In the genomic region with DNA sequence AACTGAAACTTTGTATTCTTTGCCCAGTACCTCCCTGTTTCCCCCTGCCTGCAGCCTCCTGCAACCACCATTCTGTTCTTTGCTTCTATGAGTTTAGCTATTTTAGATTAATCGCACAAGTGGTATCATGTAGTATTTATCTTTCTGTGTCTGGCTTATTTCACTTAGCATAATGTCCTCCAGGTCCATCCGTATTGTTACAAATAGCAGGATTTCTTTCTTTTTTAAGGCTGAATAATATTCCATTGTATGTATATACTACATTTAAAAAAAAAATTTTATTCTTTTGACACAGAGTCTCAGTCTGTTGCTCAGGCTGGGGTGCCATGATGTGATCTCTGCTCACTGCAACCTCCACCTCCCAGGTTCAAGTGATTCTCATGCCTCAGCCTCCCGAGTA, we compare ENCODE assay signal across 1 cellular context.
TF ChIP-seq lines count a peak whose summit lies in the region.

No MANE protein-coding gene starts in this region.

TF ChIP-seq in K562, 482 proteins besides CTCF, POLR2A, EP300 and RAD21:
- 0 out of 2 replicates have a peak, but pooled peaks have one; percentile 15 for TF ChIP-seq DMBX1 (CRISPR knock-in tag; IDR thresholded peaks at IDR 0.05; ENCODE audit: borderline replicate concordance)
- TF ChIP-seq BCOR (IDR thresholded peaks at IDR 0.05): 0 out of 2 replicates have a peak, but pooled peaks have one; percentile 8
- 0 out of 2 replicates have a peak, but pooled peaks have one; percentile 8 for TF ChIP-seq ZFX (CRISPR knock-in tag; IDR thresholded peaks at IDR 0.05)
- TF ChIP-seq KDM1A (IDR thresholded peaks at IDR 0.05): 0 out of 4 replicates have a peak, but pooled peaks of 1 of the 2 experiments have one; percentile 9
- TF ChIP-seq ZNF146 (CRISPR knock-in tag; IDR thresholded peaks at IDR 0.05; ENCODE audit: unreplicated experiment): peak; percentile 62
- no peak for TF ChIP-seq ZNF311 (CRISPR knock-in tag; IDR thresholded peaks at IDR 0.05)
- TF ChIP-seq TEAD1 (CRISPR knock-in tag; IDR thresholded peaks at IDR 0.05): no peak
